In genomic region chr1:229063154-229063553, GRCh38 we compare ENCODE assay signal across 25 cellular contexts.
"Had no signal": no experiment of that assay in that cellular context is flagged by ENCODE, and none has a peak within 500 bp of the region (broad histone marks: within the 10 kb centered on the region; RNA-seq: fewer than 3 reads in every experiment).

No MANE protein-coding gene starts in this region.

- H3K4me3 ChIP-seq: esophagus squamous epithelium, heart right ventricle, left ventricle myocardium inferior, lower lobe of right lung, pancreas, right lobe of liver, suprapubic skin, transverse colon had no signal

- H3K9me3 ChIP-seq: esophagus squamous epithelium, heart right ventricle, left ventricle myocardium inferior, lower lobe of right lung, pancreas, right lobe of liver, suprapubic skin, transverse colon had no signal

- H3K4me3 Mint-ChIP-seq: effector memory CD8-positive, alpha-beta T cell; natural killer cell; stimulated activated naive CD8-positive, alpha-beta T cell treated with anti-CD3 and anti-CD28 coated beads, Interleukin-15, amount 100 ng/mL, for 72 hours had no signal

- H3K27ac Mint-ChIP-seq: effector memory CD8-positive, alpha-beta T cell; natural killer cell had no signal

- ATAC-seq: effector memory CD8-positive, alpha-beta T cell; left colon; lower lobe of right lung; natural killer cell; pancreas; stimulated activated naive CD8-positive, alpha-beta T cell treated with anti-CD3 and anti-CD28 coated beads, Interleukin-15, amount 100 ng/mL, for 72 hours had no signal

- H3K36me3 Mint-ChIP-seq: natural killer cell had no signal

- H3K27ac ChIP-seq: esophagus squamous epithelium, heart right ventricle, left ventricle myocardium inferior, lower lobe of right lung, pancreas, suprapubic skin, transverse colon had no signal

- H3K9me3 Mint-ChIP-seq: effector memory CD8-positive, alpha-beta T cell; natural killer cell; stimulated activated naive CD8-positive, alpha-beta T cell treated with anti-CD3 and anti-CD28 coated beads, Interleukin-15, amount 100 ng/mL, for 72 hours had no signal

- H3K27me3 ChIP-seq: esophagus squamous epithelium, pancreas, right lobe of liver, suprapubic skin, transverse colon had no signal

- H3K36me3 ChIP-seq: esophagus squamous epithelium, heart right ventricle, left ventricle myocardium inferior, lower lobe of right lung, pancreas, right lobe of liver, suprapubic skin, transverse colon had no signal

- H3K27me3 Mint-ChIP-seq: effector memory CD8-positive, alpha-beta T cell; stimulated activated naive CD8-positive, alpha-beta T cell treated with anti-CD3 and anti-CD28 coated beads, Interleukin-15, amount 100 ng/mL, for 72 hours had no signal

- DNase-seq: cerebellar nuclear complex; cortex of kidney; effector memory CD8-positive, alpha-beta T cell; erythroblast; esophagus squamous epithelium; foreskin melanocyte; glutamatergic neuron; heart right ventricle; hippocampal formation; left colon; left ventricle myocardium inferior; lower lobe of right lung; natural killer cell; occipital lobe; pancreas; right lobe of liver; small intestine; stimulated activated CD4-positive, alpha-beta T cell treated with anti-CD3 and anti-CD28 coated beads, Interleukin-12 subunit alpha, Interleukin-12 subunit beta, amount 100 ng/mL, for 4 hours; stimulated activated CD4-positive, alpha-beta T cell treated with anti-CD3 and anti-CD28 coated beads, Interleukin-1b, Interleukin-23, amount 100 ng/mL, for 48 hours; stimulated activated CD4-positive, alpha-beta T cell treated with anti-CD3 and anti-CD28 coated beads, Interleukin-4, amount 100 ng/mL, for 1 hour; stimulated activated CD8-positive, alpha-beta memory T cell treated with anti-CD3 and anti-CD28 coated beads, Interleukin-4, amount 100 ng/mL, for 48 hours; stimulated activated naive CD4-positive, alpha-beta T cell; stimulated activated naive CD8-positive, alpha-beta T cell treated with anti-CD3 and anti-CD28 coated beads, Interleukin-15, amount 100 ng/mL, for 72 hours; transverse colon had no signal
